10 cellular contexts compared by ENCODE assay signal in genomic region chr11:47611240-47611863, GRCh38. TPM values are rescaled to one million over a fixed set of nuclear protein-coding genes. Genes with fewer than 3 reads are reported as not detected.
DNase-seq lines count a peak whose midpoint lies in the region; ATAC-seq and TF ChIP-seq lines count a peak whose summit lies in the region.
"Had no signal": no experiment of that assay in that cellular context is flagged by ENCODE, and none has a peak within 500 bp of the region (broad histone marks: within the 10 kb centered on the region; RNA-seq: fewer than 3 reads in every experiment).

No MANE protein-coding gene starts in this region.

- peaks cover 29% of the 10 kb centered on the region for H3K4me1 ChIP-seq in OCI-LY7 (ENCODE audit: insufficient read depth, low read length, poor library complexity, severe bottlenecking)
- H3K4me1 ChIP-seq in Peyer's patch = no peaks in the 10 kb centered on the region

- no peaks in the 10 kb centered on the region for H3K9me2 ChIP-seq in OCI-LY7 (ENCODE audit: insufficient read depth, low read length)

- ATAC-seq in GM19351 (IDR thresholded peaks at IDR 0.05; ENCODE audit: unreplicated experiment) = peak; percentile 92
- ATAC-seq in HG02981 (IDR thresholded peaks at IDR 0.05; ENCODE audit: unreplicated experiment) = peak; percentile 71
- ATAC-seq in sciatic nerve = peak; percentile 48

- H3K4me3 ChIP-seq in OCI-LY7 (ENCODE audit: low read depth, low read length, poor library complexity, severe bottlenecking) (peak overlapping the region; percentile 43), Peyer's patch (no peak overlapping the region)

- CTCF ChIA-PET in OCI-LY7 (lab: Charles Lee; ENCODE audit: unreplicated experiment) = interaction anchor here (0.7 kb wide), 1 partner anchor 108 kb away, joined by 3 read pairs; no protein-coding TSS in a partner anchor

- no peak for TF ChIP-seq POLR2A in Peyer's patch (IDR thresholded peaks at IDR 0.05)

- H3K36me3 ChIP-seq in OCI-LY7 (ENCODE audit: insufficient read depth, low read length) = no peaks in the 10 kb centered on the region; the same call in 1 of the 2 replicates
- H3K36me3 ChIP-seq in Peyer's patch = peaks cover 0 to 7% (median 0%) of the 10 kb centered on the region in 3 donors

- POLR2A ChIA-PET in OCI-LY7 (lab: Charles Lee) = interaction anchor here (0.7 kb wide), 1 partner anchor 146 kb away, joined by 3 read pairs; no protein-coding TSS in a partner anchor

- peak overlapping the region; percentile 83 for H3K4me2 ChIP-seq in OCI-LY7 (ENCODE audit: low read length)

- no TSS peak for BruUV-seq in OCI-LY7 (replicated peaks; lab: Mats Ljungman, UMichigan)

- no peaks in the 10 kb centered on the region for H3K79me2 ChIP-seq in OCI-LY7 (ENCODE audit: insufficient read depth, low read depth, low read length)

- H3K9me3 ChIP-seq in OCI-LY7 (ENCODE audit: low read length) = no peaks in the 10 kb centered on the region
- no peaks in the 10 kb centered on the region for H3K9me3 ChIP-seq in Peyer's patch

- H4K20me1 ChIP-seq in OCI-LY7 (ENCODE audit: insufficient read depth, low read length) = no peaks in the 10 kb centered on the region

- 0 out of 2 replicates have a peak overlapping the region, but pooled peaks have one; percentile 2 for H2AFZ ChIP-seq in OCI-LY7 (ENCODE audit: low read length)

- no peaks in the 10 kb centered on the region for H3K27me3 ChIP-seq in Peyer's patch

- TF ChIP-seq CTCF in OCI-LY7 (conservative IDR thresholded peaks at IDR 0.05; ENCODE audit: low read length) (no peak), Peyer's patch (IDR thresholded peaks at IDR 0.05) (no peak)

- DNase-seq in OCI-LY7 (ENCODE audit: low spot score) = peak; percentile 79
- no peak for DNase-seq in sciatic nerve (ENCODE audit: low spot score)
- no peak for DNase-seq in Peyer's patch
- no peak for DNase-seq in NCI-H345 (lab: John Stamatoyannopoulos, UW)
- DNase-seq in iPS-NIHi11 (ENCODE audit: low spot score) = no peak
- DNase-seq: effector CD8-positive, alpha-beta T cell; mammary epithelial cell had no signal

- peak overlapping the region; percentile 65 for H3K27ac ChIP-seq in OCI-LY7 (ENCODE audit: low read depth, low read length, poor library complexity, severe bottlenecking)
- peak overlapping the region in 1 of 4 donors; percentile 3 for H3K27ac ChIP-seq in Peyer's patch

- intact Hi-C loops in OCI-LY7 (cut with micrococcal nuclease; ENCODE audit: unreplicated experiment) (no loop called here), sciatic nerve (cut with DNase I) (no loop called here)

RNA-seq across cellular contexts. Expression of gene C1QTNF4, which starts 17.1 kb away (rescaled TPM):
- total RNA-seq in OCI-LY7 (2014; rRNA removed; shearing (Covaris generic)) = 3.6 TPM in 1 of 2 replicates, not detected in the other
- total RNA-seq in OCI-LY7 (2022) = 0.30 TPM in 1 of 2 replicates, not detected in the other
- total RNA-seq in sciatic nerve = 5.0 TPM
- total RNA-seq in Peyer's patch = 1 to 10 TPM in 2 of 4 donors, not detected in 2; 1.2 to 4.4 TPM

RNA-seq across cellular contexts. Expression of gene FAM180B, which starts 24.9 kb away (rescaled TPM):
- 0.22 and 0.85 TPM in 2 replicates for total RNA-seq in OCI-LY7 (2014; rRNA removed; shearing (Covaris generic))
- total RNA-seq in OCI-LY7 (2022) = 0.23 and 0.26 TPM in 2 replicates
- total RNA-seq in sciatic nerve = 3.0 TPM
- not detected for total RNA-seq in Peyer's patch
- total RNA-seq: M059J, mammary epithelial cell had no signal

RNA-seq across cellular contexts. Expression of gene MTCH2, which starts 31.0 kb away (rescaled TPM):
- 43.6 and 64.8 TPM in 2 replicates for total RNA-seq in OCI-LY7 (2014; rRNA removed; shearing (Covaris generic))
- total RNA-seq in OCI-LY7 (2022) (112 and 119 TPM in 2 replicates), sciatic nerve (41.4 TPM), Peyer's patch (100 to 1,000 TPM in 1 of 4 donors, 10 to 100 TPM in 3; 36.3 to 118 (median 75.8) TPM)

RNA-seq across cellular contexts. Expression of gene NDUFS3, which starts 32.5 kb away (rescaled TPM):
- total RNA-seq in OCI-LY7 (2014; rRNA removed; shearing (Covaris generic)) = 73.9 and 92.7 TPM in 2 replicates
- total RNA-seq in OCI-LY7 (2022) = 122 and 135 TPM in 2 replicates
- 46.0 TPM for total RNA-seq in sciatic nerve
- 100 to 1,000 TPM; 109 to 152 (median 126) TPM for total RNA-seq in Peyer's patch

RNA-seq across cellular contexts. Expression of gene KBTBD4, which starts 32.6 kb away (rescaled TPM):
- total RNA-seq in OCI-LY7 (2014; rRNA removed; shearing (Covaris generic)) = 25.2 and 25.8 TPM in 2 replicates
- 18.4 and 18.6 TPM in 2 replicates for total RNA-seq in OCI-LY7 (2022)
- 12.5 TPM for total RNA-seq in sciatic nerve
- total RNA-seq in Peyer's patch = 10 to 100 TPM in 2 of 4 donors, 1 to 10 TPM in 2; 6.6 to 11.9 (median 9.7) TPM
